ENCODE assay signal across 21 cellular contexts in the genomic region with DNA sequence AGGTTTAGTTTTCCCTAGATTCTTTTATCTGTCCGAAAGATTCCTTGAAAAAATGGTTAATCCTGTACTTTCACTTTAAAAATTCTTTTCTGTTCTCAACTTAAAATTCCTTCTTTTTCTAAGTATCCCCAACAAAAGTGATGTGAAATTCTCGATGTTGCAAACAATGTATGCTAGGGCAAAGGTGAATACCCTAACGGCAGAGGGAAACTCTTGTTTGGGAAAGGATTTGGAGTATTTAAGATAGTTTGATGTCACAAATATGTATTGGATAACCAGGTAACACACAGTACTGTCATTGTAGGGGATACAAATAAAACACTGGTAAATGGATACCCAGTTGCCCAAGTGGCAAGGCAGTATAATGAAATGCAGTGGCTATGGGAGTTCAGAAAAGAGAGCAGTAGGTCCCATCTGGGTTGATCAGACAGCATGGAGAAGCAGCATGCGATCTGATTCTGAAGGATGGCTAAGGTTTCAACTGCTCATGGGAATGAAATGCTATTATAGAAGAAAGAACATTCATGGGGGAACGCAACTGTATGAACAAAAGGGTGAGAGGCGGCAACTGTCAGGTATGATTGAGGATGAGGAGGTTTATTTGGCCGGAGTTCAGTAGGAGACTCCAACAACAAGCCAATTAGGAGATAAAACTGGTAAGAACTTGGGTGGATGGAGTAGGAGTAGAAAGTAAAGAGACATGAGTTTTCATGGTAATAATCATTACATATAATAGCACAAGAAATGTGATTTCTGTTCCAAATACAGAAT. TPM values are rescaled to one million over a fixed set of nuclear protein-coding genes. Genes with fewer than 3 reads are reported as not detected.
DNase-seq lines count a peak whose midpoint lies in the region; ATAC-seq, FAIRE-seq and TF ChIP-seq lines count a peak whose summit lies in the region.
"Had no signal": no experiment of that assay in that cellular context is flagged by ENCODE, and none has a peak within 500 bp of the region (broad histone marks: within the 10 kb centered on the region; RNA-seq: fewer than 3 reads in every experiment).

No MANE protein-coding gene starts in this region.

- no peaks in the 10 kb centered on the region for H3K9me3 Mint-ChIP-seq in activated naive CD4-positive, alpha-beta T cell treated with anti-CD3 and anti-CD28 coated beads, Interleukin-2, amount 50 U/mL, for 24 hours
- no peaks in the 10 kb centered on the region for H3K9me3 Mint-ChIP-seq in activated naive CD4-positive, alpha-beta T cell treated with anti-CD3 and anti-CD28 coated beads, Interleukin-2, amount 50 U/mL, for 72 hours
- H3K9me3 Mint-ChIP-seq: mesothelial cell of epicardium had no signal

- H3K9me3 ChIP-seq in OCI-LY1 (ENCODE audit: low read length), result no peaks in the 10 kb centered on the region
- H3K9me3 ChIP-seq in liver (ENCODE audit: control insufficient read depth in 4 of 4, low read length in 3 of 4), result no peaks in the 10 kb centered on the region
- H3K9me3 ChIP-seq: gastroesophageal sphincter, spleen had no signal

- peak overlapping the region; percentile 7 for H3K4me3 Mint-ChIP-seq in activated naive CD4-positive, alpha-beta T cell treated with anti-CD3 and anti-CD28 coated beads, Interleukin-2, amount 50 U/mL, for 24 hours
- H3K4me3 Mint-ChIP-seq: GM23338, mesothelial cell of epicardium had no signal

- H3K9me2 ChIP-seq in OCI-LY1 (ENCODE audit: low read depth, low read length), result no peaks in the 10 kb centered on the region

- H4K20me1 ChIP-seq in OCI-LY1 (ENCODE audit: insufficient read depth, low read length), result no peaks in the 10 kb centered on the region

- no peak overlapping the region for H3K4me3 ChIP-seq in OCI-LY1 (ENCODE audit: low read depth, low read length, poor library complexity, severe bottlenecking)
- H3K4me3 ChIP-seq in liver (ENCODE audit: low read depth in 1 of 3, low read length in 3 of 3), result no peak overlapping the region
- H3K4me3 ChIP-seq: gastroesophageal sphincter, GM23338, spleen had no signal

- peak overlapping the region; percentile 75 for H3K27ac Mint-ChIP-seq in activated naive CD4-positive, alpha-beta T cell treated with anti-CD3 and anti-CD28 coated beads, Interleukin-2, amount 50 U/mL, for 24 hours
- H3K27ac Mint-ChIP-seq in activated naive CD4-positive, alpha-beta T cell treated with anti-CD3 and anti-CD28 coated beads, Interleukin-2, amount 50 U/mL, for 72 hours, result no peak overlapping the region
- H3K27ac Mint-ChIP-seq: GM23338 had no signal

- ATAC-seq in activated naive CD4-positive, alpha-beta T cell treated with anti-CD3 and anti-CD28 coated beads, Interleukin-2, amount 50 U/mL, for 72 hours, result no peak
- ATAC-seq: esophagus mucosa, gastroesophageal sphincter, GM23338 had no signal

- H3K4me2 ChIP-seq in OCI-LY1 (ENCODE audit: low read length), result peak overlapping the region; percentile 20; the same call in 1 of the 2 replicates
- H3K4me2 ChIP-seq: GM23338 had no signal

- DNase-seq in activated naive CD4-positive, alpha-beta T cell treated with anti-CD3 and anti-CD28 coated beads, Interleukin-2, amount 50 U/mL, for 72 hours (ENCODE audit: low spot score in 2 of 2), result no peak
- DNase-seq in NCI-H1105 (lab: John Stamatoyannopoulos, UW) (no peak), GM12891 (ENCODE audit: insufficient read length, low spot score) (no peak), islet precursor cell (no peak)
- DNase-seq: activated CD4-positive, alpha-beta T cell treated with anti-CD3 and anti-CD28 coated beads for 4 hours; activated CD8-positive, alpha-beta memory T cell treated with anti-CD3 and anti-CD28 coated beads, Interleukin-2, amount 50 U/mL, for 4 hours; effector CD8-positive, alpha-beta T cell; EL; NCI-H1436 treated with DMSO at 0.1 percent for 48 hours; NCI-H446 treated with DMSO at 0.1 percent for 48 hours; spleen; substantia nigra had no signal

- 73% methylated on average over 7 of the region's 7 CpGs for WGBS in liver

- H3K36me3 ChIP-seq in OCI-LY1 (ENCODE audit: insufficient read depth, low read length) (peaks cover 9% of the 10 kb centered on the region), liver (ENCODE audit: control insufficient read depth in 4 of 4, insufficient read depth in 3 of 4, low read depth in 1 of 4, low read length in 3 of 4) (no peaks in the 10 kb centered on the region)
- H3K36me3 ChIP-seq: gastroesophageal sphincter, spleen had no signal

- H3K27me3 Mint-ChIP-seq in activated naive CD4-positive, alpha-beta T cell treated with anti-CD3 and anti-CD28 coated beads, Interleukin-2, amount 50 U/mL, for 24 hours, result no peaks in the 10 kb centered on the region

- H2AFZ ChIP-seq in OCI-LY1 (ENCODE audit: low read length), result no peak overlapping the region
- H2AFZ ChIP-seq: GM23338 had no signal

- peak overlapping the region; percentile 41 for H3K27ac ChIP-seq in OCI-LY1 (ENCODE audit: low read depth, low read length, poor library complexity, severe bottlenecking)
- no peak overlapping the region for H3K27ac ChIP-seq in liver (ENCODE audit: low read depth in 1 of 2, low read length in 2 of 2)

- H3K4me1 Mint-ChIP-seq in activated naive CD4-positive, alpha-beta T cell treated with anti-CD3 and anti-CD28 coated beads, Interleukin-2, amount 50 U/mL, for 24 hours, result peaks cover 69% of the 10 kb centered on the region

- peaks cover 24% of the 10 kb centered on the region for H3K79me2 ChIP-seq in OCI-LY1 (ENCODE audit: insufficient read depth, low read length)

- TF ChIP-seq RAD21 in liver (IDR thresholded peaks at IDR 0.05), result no peak

- no peak for TF ChIP-seq CTCF in OCI-LY1 (IDR thresholded peaks at IDR 0.05; ENCODE audit: low read length)
- TF ChIP-seq CTCF in liver (IDR thresholded peaks at IDR 0.05; ENCODE audit: low read depth, low read length, missing input control), result no peak

- H3K9ac ChIP-seq in OCI-LY1 (ENCODE audit: low read length) (no peak overlapping the region), liver (ENCODE audit: low read depth in 1 of 2, low read length in 2 of 2) (no peak overlapping the region)

- H3K4me1 ChIP-seq in OCI-LY1 (ENCODE audit: insufficient read depth, low read length, severe bottlenecking) (peaks cover 65% of the 10 kb centered on the region), liver (ENCODE audit: control insufficient read depth in 4 of 4, insufficient read depth in 4 of 4, low read length in 3 of 4) (peaks cover 0 to 25% (median 11%) of the 10 kb centered on the region in 4 donors)

- H3K36me3 Mint-ChIP-seq in activated naive CD4-positive, alpha-beta T cell treated with anti-CD3 and anti-CD28 coated beads, Interleukin-2, amount 50 U/mL, for 24 hours, result peaks cover 8% of the 10 kb centered on the region
- H3K36me3 Mint-ChIP-seq in activated naive CD4-positive, alpha-beta T cell treated with anti-CD3 and anti-CD28 coated beads, Interleukin-2, amount 50 U/mL, for 72 hours, result peaks cover 6 to 8% of the 10 kb centered on the region in 2 donors

- FAIRE-seq in GM12891 (lab: Jason Lieb, UNC), result no peak
- FAIRE-seq: GM19239, TTC549 had no signal

- H3K27me3 ChIP-seq in OCI-LY1 (ENCODE audit: insufficient read depth, low read length) (no peaks in the 10 kb centered on the region), liver (ENCODE audit: control insufficient read depth in 4 of 4, insufficient read depth in 4 of 4, low read length in 3 of 4) (no peaks in the 10 kb centered on the region)
- H3K27me3 ChIP-seq: gastroesophageal sphincter, spleen had no signal

- TF ChIP-seq POLR2A in GM12891 (IDR thresholded peaks at IDR 0.05; ENCODE audit: low read depth, low read length), result no peak

- H3F3A ChIP-seq in OCI-LY1 (ENCODE audit: insufficient read depth, low read length), result 0 out of 2 replicates have a peak, but pooled peaks cover 3% of the 10 kb centered on the region

TF ChIP-seq in liver, 16 proteins besides CTCF, POLR2A, EP300 and RAD21:
- TF ChIP-seq RXRA (IDR thresholded peaks at IDR 0.05) (peak; percentile 17 to 38), HNF4A (conservative IDR thresholded peaks at IDR 0.05) (peak in 1 of 2 donors; percentile 14), JUND (IDR thresholded peaks at IDR 0.05) (no peak)

TF ChIP-seq in GM12891, 5 proteins besides CTCF, POLR2A, EP300 and RAD21:
- TF ChIP-seq SPI1 (IDR thresholded peaks at IDR 0.05; ENCODE audit: low read depth, low read length), result no peak
- TF ChIP-seq PAX5 (IDR thresholded peaks at IDR 0.05; ENCODE audit: insufficient read depth, low read length, severe bottlenecking), result no peak
- TF ChIP-seq POLR2AphosphoS5 (IDR thresholded peaks at IDR 0.05; ENCODE audit: low read depth, low read length), result no peak
- TF ChIP-seq POU2F2 (IDR thresholded peaks at IDR 0.05; ENCODE audit: low read depth, low read length), result no peak
- no peak for TF ChIP-seq TAF1 (IDR thresholded peaks at IDR 0.05; ENCODE audit: low read depth, low read length)

RNA-seq across cellular contexts. Expression of gene EPC1, which starts 3.2 kb away (rescaled TPM):
- total RNA-seq in activated naive CD4-positive, alpha-beta T cell treated with anti-CD3 and anti-CD28 coated beads, Interleukin-2, amount 50 U/mL, for 72 hours, result 10 to 100 TPM; 28.3 to 40.2 TPM
- 10 to 100 TPM; 25.9 to 30.9 TPM for total RNA-seq in liver
- 1 to 10 TPM; 5.6 to 6.2 TPM for polyA plus RNA-seq in liver
- polyA plus RNA-seq in GM12891 (2012; ENCODE audit: low read depth, missing spikeins), result 27.3 TPM
